ENCODE assay signal across 8 cellular contexts in genomic region chr19:4473708-4474503, GRCh38. TPM values are rescaled to one million over a fixed set of nuclear protein-coding genes. Genes with fewer than 3 reads are reported as not detected.
A peak's percentile ranks its signal among the peaks of the same experiment; 100 is the strongest.
DNase-seq lines count a peak whose midpoint lies in the region; ATAC-seq, FAIRE-seq and TF ChIP-seq lines count a peak whose summit lies in the region.

No MANE protein-coding gene starts in this region.

- H3K36me3 ChIP-seq in kidney (ENCODE audit: control insufficient read depth in 1 of 2, insufficient read depth in 2 of 2, low read length in 2 of 2) = peaks cover 0 to 9% of the 10 kb centered on the region in 2 donors

- H3K27me3 Mint-ChIP-seq in activated naive CD8-positive, alpha-beta T cell treated with anti-CD3 and anti-CD28 coated beads, Interleukin-2, amount 10 ng/mL, durations not matched to agents 7 days and 5 days = no peaks in the 10 kb centered on the region
- peaks cover 0 to 4% (median 2%) of the 10 kb centered on the region in 3 donors for H3K27me3 Mint-ChIP-seq in immature natural killer cell (ENCODE audit: low read depth in 3 of 3)

- no peak for FAIRE-seq in kidney (lab: Jason Lieb, UNC)

- H3K27ac ChIP-seq in 22Rv1 (peak overlapping the region; percentile 90), kidney (ENCODE audit: low read depth in 2 of 2, low read length in 2 of 2) (no peak overlapping the region)

- TF ChIP-seq CTCF in 22Rv1 (IDR thresholded peaks at IDR 0.05) = no peak
- TF ChIP-seq CTCF in GM12865 (IDR thresholded peaks at IDR 0.05; ENCODE audit: insufficient read depth, low read depth, low read length, missing control alignments) = no peak
- TF ChIP-seq CTCF in kidney (IDR thresholded peaks at IDR 0.05; ENCODE audit: borderline replicate concordance, extremely low read depth, insufficient read depth) = no peak

- H3K9me3 ChIP-seq in kidney (ENCODE audit: control insufficient read depth in 1 of 2, low read length in 2 of 2) = no peaks in the 10 kb centered on the region

- POLR2A ChIA-PET in activated naive CD8-positive, alpha-beta T cell treated with anti-CD3 and anti-CD28 coated beads, Interleukin-2, amount 10 ng/mL, durations not matched to agents 7 days and 5 days (lab: Charles Lee) = interaction anchor here (1.0 kb wide), 1 partner anchor 17 kb away, joined by 3 read pairs; no protein-coding TSS in a partner anchor

- H3K9me3 Mint-ChIP-seq in activated naive CD8-positive, alpha-beta T cell treated with anti-CD3 and anti-CD28 coated beads, Interleukin-2, amount 10 ng/mL, durations not matched to agents 7 days and 5 days = no peaks in the 10 kb centered on the region
- no peaks in the 10 kb centered on the region for H3K9me3 Mint-ChIP-seq in immature natural killer cell

- no peak for ATAC-seq in activated naive CD8-positive, alpha-beta T cell treated with anti-CD3 and anti-CD28 coated beads, Interleukin-2, amount 10 ng/mL, durations not matched to agents 7 days and 5 days (ENCODE audit: low read depth)
- ATAC-seq in HG03439 (IDR thresholded peaks at IDR 0.05; ENCODE audit: unreplicated experiment) (no peak), HG02678 (IDR thresholded peaks at IDR 0.05; ENCODE audit: unreplicated experiment) (no peak), GM19351 (IDR thresholded peaks at IDR 0.05; ENCODE audit: unreplicated experiment) (no peak)

- no peak overlapping the region for H3K9ac ChIP-seq in kidney (ENCODE audit: low read length in 2 of 2)

- H3K27ac Mint-ChIP-seq in activated naive CD8-positive, alpha-beta T cell treated with anti-CD3 and anti-CD28 coated beads, Interleukin-2, amount 10 ng/mL, durations not matched to agents 7 days and 5 days = peak overlapping the region; percentile 84
- H3K27ac Mint-ChIP-seq in immature natural killer cell = peak overlapping the region in 3 of 6 donors; percentile 40 to 62 (median 45)

- H3K4me1 ChIP-seq in kidney (ENCODE audit: control insufficient read depth in 1 of 2, insufficient read depth in 1 of 2, low read depth in 1 of 2, low read length in 2 of 2) = peaks cover 0 to 10% of the 10 kb centered on the region in 2 donors

- DNase-seq in GM12865 (ENCODE audit: low read depth) = no peak
- DNase-seq in activated naive CD8-positive, alpha-beta T cell treated with anti-CD3 and anti-CD28 coated beads, Interleukin-2, amount 10 ng/mL, durations not matched to agents 7 days and 5 days = no peak
- DNase-seq in immature natural killer cell = no peak
- DNase-seq in kidney = no peak

- intact Hi-C loops in kidney (cut with DNase I) = no loop called here

- H3K36me3 Mint-ChIP-seq in activated naive CD8-positive, alpha-beta T cell treated with anti-CD3 and anti-CD28 coated beads, Interleukin-2, amount 10 ng/mL, durations not matched to agents 7 days and 5 days = peaks cover 9% of the 10 kb centered on the region
- H3K36me3 Mint-ChIP-seq in immature natural killer cell = peaks cover 0 to 4% (median 4%) of the 10 kb centered on the region in 3 donors

- peaks cover 19% of the 10 kb centered on the region for H3K4me1 Mint-ChIP-seq in activated naive CD8-positive, alpha-beta T cell treated with anti-CD3 and anti-CD28 coated beads, Interleukin-2, amount 10 ng/mL, durations not matched to agents 7 days and 5 days
- peaks cover 20 to 23% of the 10 kb centered on the region in 2 donors for H3K4me1 Mint-ChIP-seq in immature natural killer cell

- peak overlapping the region; percentile 88 for H3K4me3 Mint-ChIP-seq in activated naive CD8-positive, alpha-beta T cell treated with anti-CD3 and anti-CD28 coated beads, Interleukin-2, amount 10 ng/mL, durations not matched to agents 7 days and 5 days
- H3K4me3 Mint-ChIP-seq in immature natural killer cell = peak overlapping the region; percentile 26 to 83 (median 69)

- H3K4me3 ChIP-seq in GM12865 (ENCODE audit: low read depth, low read length) = peak overlapping the region; percentile 91
- no peak overlapping the region for H3K4me3 ChIP-seq in kidney (ENCODE audit: low read length in 2 of 2)

RNA-seq across cellular contexts. Expression of gene HDGFL2, which starts 1.8 kb away (rescaled TPM):
- total RNA-seq in activated naive CD8-positive, alpha-beta T cell treated with anti-CD3 and anti-CD28 coated beads, Interleukin-2, amount 10 ng/mL, durations not matched to agents 7 days and 5 days = 10 to 100 TPM; 56.5 to 58.0 TPM
- 10 to 100 TPM in 2 of 3 donors, 1 to 10 TPM in 1; 7.3 to 32.5 (median 16.1) TPM for polyA plus RNA-seq in immature natural killer cell
- 37.8 TPM for total RNA-seq in kidney
- polyA plus RNA-seq in kidney (ENCODE audit: insufficient read depth, low read depth, low replicate concordance) = 38.8 TPM

RNA-seq across cellular contexts. Expression of gene UBXN6, which starts 16.3 kb away (rescaled TPM):
- total RNA-seq in activated naive CD8-positive, alpha-beta T cell treated with anti-CD3 and anti-CD28 coated beads, Interleukin-2, amount 10 ng/mL, durations not matched to agents 7 days and 5 days = 10 to 100 TPM; 50.0 to 56.7 TPM
- polyA plus RNA-seq in immature natural killer cell (1 to 10 TPM; 4.7 to 8.3 (median 6.3) TPM), kidney (ENCODE audit: insufficient read depth, low read depth, low replicate concordance) (177 TPM)
- 110 TPM for total RNA-seq in kidney

RNA-seq across cellular contexts. Expression of gene PLIN4, which starts 44.4 kb away (rescaled TPM):
- total RNA-seq in activated naive CD8-positive, alpha-beta T cell treated with anti-CD3 and anti-CD28 coated beads, Interleukin-2, amount 10 ng/mL, durations not matched to agents 7 days and 5 days = under 1 TPM; 0.06 to 0.11 TPM
- polyA plus RNA-seq in immature natural killer cell (under 1 TPM in 2 of 3 donors, not detected in 1; 0.03 to 0.20 TPM), kidney (ENCODE audit: insufficient read depth, low read depth, low replicate concordance) (1.6 TPM)
- total RNA-seq in kidney = 2.2 TPM
